1 cellular context compared by ENCODE assay signal in genomic region chr12:54306925-54307731, GRCh38.
TF ChIP-seq lines count a peak whose summit lies in the region.

No MANE protein-coding gene starts in this region.

TF ChIP-seq in HEK293, 187 proteins besides CTCF, POLR2A, EP300 and RAD21 (continued from another document and continues in another):
- TF ChIP-seq PRDM2 (tag by site-specific recombination; IDR thresholded peaks at IDR 0.05; ENCODE audit: borderline replicate concordance) (no peak), ZBTB26 (tag by site-specific recombination; optimal IDR thresholded peaks at IDR 0.05) (no peak), ZNF16 (tag by site-specific recombination; IDR thresholded peaks at IDR 0.05; ENCODE audit: low read depth) (no peak), ZNF366 (tag by site-specific recombination; conservative IDR thresholded peaks at IDR 0.05) (peak; percentile 48; the same call in 1 of the 2 replicates), ZNF184 (tag by site-specific recombination; IDR thresholded peaks at IDR 0.05) (peak; percentile 47; the same call in 1 of the 2 replicates), ZNF530 (tag by site-specific recombination; IDR thresholded peaks at IDR 0.05; ENCODE audit: low read depth) (no peak), ZNF37A (tag by site-specific recombination; IDR thresholded peaks at IDR 0.05) (no peak), ZNF174 (tag by site-specific recombination; IDR thresholded peaks at IDR 0.05) (no peak), ZNF416 (tag by site-specific recombination; IDR thresholded peaks at IDR 0.05) (no peak), ZNF266 (tag by site-specific recombination; IDR thresholded peaks at IDR 0.05; ENCODE audit: low read depth) (no peak), PATZ1 (tag by site-specific recombination; IDR thresholded peaks at IDR 0.05) (peak; percentile 63; the same call in 1 of the 2 replicates), EGR2 (tag by site-specific recombination; IDR thresholded peaks at IDR 0.05; ENCODE audit: low read depth) (no peak), ZNF571 (tag by site-specific recombination; IDR thresholded peaks at IDR 0.05) (no peak), ZNF596 (tag by site-specific recombination; IDR thresholded peaks at IDR 0.05) (no peak), PRDM6 (tag by site-specific recombination; IDR thresholded peaks at IDR 0.05) (no peak), ZNF302 (tag by site-specific recombination; IDR thresholded peaks at IDR 0.05; ENCODE audit: low read depth) (no peak), BCL11B (tag by site-specific recombination; IDR thresholded peaks at IDR 0.05; ENCODE audit: low read depth) (no peak), ZBTB8A (tag by site-specific recombination; IDR thresholded peaks at IDR 0.05) (peak; percentile 60), ZNF24 (tag by site-specific recombination; IDR thresholded peaks at IDR 0.05) (0 out of 2 replicates have a peak, but pooled peaks have one; percentile 35), SP2 (tag by site-specific recombination; IDR thresholded peaks at IDR 0.05) (peak; percentile 71), PRDM4 (tag by site-specific recombination; IDR thresholded peaks at IDR 0.05) (no peak), REST (tag by site-specific recombination; IDR thresholded peaks at IDR 0.05) (no peak), PRDM10 (tag by site-specific recombination; IDR thresholded peaks at IDR 0.05) (peak; percentile 89), YY2 (tag by site-specific recombination; IDR thresholded peaks at IDR 0.05) (peak; percentile 30; the same call in 1 of the 2 replicates), ZNF121 (tag by site-specific recombination; IDR thresholded peaks at IDR 0.05) (no peak), ZNF423 (tag by site-specific recombination; IDR thresholded peaks at IDR 0.05) (no peak), ZNF341 (tag by site-specific recombination; IDR thresholded peaks at IDR 0.05; ENCODE audit: low read depth) (peak; percentile 56; the same call in 1 of the 2 replicates), ZBTB10 (tag by site-specific recombination; IDR thresholded peaks at IDR 0.05) (peak; percentile 48; the same call in 1 of the 2 replicates)
